In the genomic region with DNA sequence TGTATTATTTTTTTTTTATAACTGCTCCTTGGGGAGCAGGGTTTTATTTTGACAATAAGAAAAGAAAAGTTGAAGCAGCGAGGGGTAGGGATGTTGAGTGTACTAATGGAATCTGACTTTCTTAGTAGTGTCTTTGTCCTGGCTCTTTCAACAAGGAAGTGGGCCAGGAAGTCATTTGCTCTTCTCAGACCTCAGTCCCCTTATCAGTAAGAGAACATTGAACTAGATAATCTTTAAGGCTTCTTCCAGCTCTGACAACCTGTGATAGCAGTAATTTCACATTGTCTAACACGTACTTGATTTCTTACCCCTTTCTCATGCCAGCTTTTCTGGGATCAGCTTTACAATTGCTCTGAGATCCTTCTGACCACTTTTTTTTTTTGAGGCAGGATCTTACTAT, we compare ENCODE assay signal across 14 cellular contexts. TPM values are rescaled to one million over a fixed set of nuclear protein-coding genes. Genes with fewer than 3 reads are reported as not detected.
DNase-seq lines count a peak whose midpoint lies in the region; ATAC-seq and TF ChIP-seq lines count a peak whose summit lies in the region.
"Had no signal": no experiment of that assay in that cellular context is flagged by ENCODE, and none has a peak within 500 bp of the region (broad histone marks: within the 10 kb centered on the region; RNA-seq: fewer than 3 reads in every experiment).

No MANE protein-coding gene starts in this region.

- no peak for ATAC-seq in activated T-helper 17 cell treated with anti-CD3 and anti-CD28 coated beads, Interleukin-2, amount 50 U/mL, for 72 hours (replicated peaks)
- ATAC-seq in HG03457 (IDR thresholded peaks at IDR 0.05; ENCODE audit: unreplicated experiment) = no peak
- ATAC-seq in heart left ventricle = no peak

- H3K36me3 ChIP-seq in spleen (peaks cover 8 to 97% (median 59%) of the 10 kb centered on the region in 6 donors), heart left ventricle (peaks cover 0 to 91% (median 78%) of the 10 kb centered on the region in 9 donors)

- TF ChIP-seq CTCF in NB4 (IDR thresholded peaks at IDR 0.05; ENCODE audit: low read depth, low read length) = no peak
- TF ChIP-seq CTCF in spleen (IDR thresholded peaks at IDR 0.05 in 8 of 11, conservative IDR thresholded peaks at IDR 0.05 in 3 of 11) = no peak
- no peak for TF ChIP-seq CTCF in nephron progenitor cell (IDR thresholded peaks at IDR 0.05)
- TF ChIP-seq CTCF in heart left ventricle (IDR thresholded peaks at IDR 0.05) = no peak

- no peaks in the 10 kb centered on the region for H3K27me3 ChIP-seq in spleen (replicated peaks in 1 of 7)
- no peaks in the 10 kb centered on the region for H3K27me3 ChIP-seq in heart left ventricle
- H3K27me3 ChIP-seq: SJSA1 had no signal

- TF ChIP-seq POLR2A in NB4 (IDR thresholded peaks at IDR 0.05; ENCODE audit: extremely low read depth, insufficient read length) (no peak), spleen (IDR thresholded peaks at IDR 0.05) (no peak), heart left ventricle (IDR thresholded peaks at IDR 0.05) (no peak)

- no peaks in the 10 kb centered on the region for H3K27me3 Mint-ChIP-seq in activated T-helper 17 cell treated with anti-CD3 and anti-CD28 coated beads, Interleukin-2, amount 50 U/mL, for 72 hours
- H3K27me3 Mint-ChIP-seq in nephron progenitor cell (ENCODE audit: low read depth, poor library complexity) = no peaks in the 10 kb centered on the region
- H3K27me3 Mint-ChIP-seq: CD8-positive, alpha-beta memory T cell had no signal

- no peak overlapping the region for H3K4me3 ChIP-seq in Jurkat, Clone E6-1 (ENCODE audit: low read length)
- no peak overlapping the region for H3K4me3 ChIP-seq in NB4 (ENCODE audit: low read depth, low read length)
- no peak overlapping the region for H3K4me3 ChIP-seq in spleen
- no peak overlapping the region for H3K4me3 ChIP-seq in heart left ventricle
- H3K4me3 ChIP-seq: SJSA1 had no signal

- peaks cover 100% of the 10 kb centered on the region for H3K36me3 Mint-ChIP-seq in activated T-helper 17 cell treated with anti-CD3 and anti-CD28 coated beads, Interleukin-2, amount 50 U/mL, for 72 hours (ENCODE audit: low read depth)
- peaks cover 92% of the 10 kb centered on the region for H3K36me3 Mint-ChIP-seq in nephron progenitor cell (ENCODE audit: low read depth)

- no peaks in the 10 kb centered on the region for H3K4me1 Mint-ChIP-seq in activated T-helper 17 cell treated with anti-CD3 and anti-CD28 coated beads, Interleukin-2, amount 50 U/mL, for 72 hours
- peaks cover 19% of the 10 kb centered on the region for H3K4me1 Mint-ChIP-seq in nephron progenitor cell

- peaks cover 2 to 92% (median 34%) of the 10 kb centered on the region in 6 donors for H3K4me1 ChIP-seq in spleen
- H3K4me1 ChIP-seq in heart left ventricle = peaks cover 0 to 14% (median 0%) of the 10 kb centered on the region in 12 donors

- H3K27ac ChIP-seq in spleen (peak overlapping the region; percentile 23 to 82 (median 66)), heart left ventricle (no peak overlapping the region)
- H3K27ac ChIP-seq: KMS-11, RWPE1, SJSA1 had no signal

- H3K27ac Mint-ChIP-seq in activated T-helper 17 cell treated with anti-CD3 and anti-CD28 coated beads, Interleukin-2, amount 50 U/mL, for 72 hours = peak overlapping the region; percentile 16
- no peak overlapping the region for H3K27ac Mint-ChIP-seq in nephron progenitor cell

- peak; percentile 47 for DNase-seq in Jurkat, Clone E6-1 (ENCODE audit: low read depth, low spot score)
- DNase-seq in NB4 (ENCODE audit: low read depth) = peak; percentile 46
- no peak for DNase-seq in spleen
- no peak for DNase-seq in nephron progenitor cell
- DNase-seq in heart left ventricle = no peak
- DNase-seq: CD8-positive, alpha-beta memory T cell; NCI-H146; NCI-H2227 treated with DMSO at 0.1 percent for 48 hours; NCI-H524 treated with DMSO at 0.1 percent for 48 hours had no signal

- H3K9me3 ChIP-seq in spleen = no peaks in the 10 kb centered on the region
- H3K9me3 ChIP-seq in heart left ventricle = no peaks in the 10 kb centered on the region
- H3K9me3 ChIP-seq: SJSA1 had no signal

- H3K4me3 Mint-ChIP-seq in activated T-helper 17 cell treated with anti-CD3 and anti-CD28 coated beads, Interleukin-2, amount 50 U/mL, for 72 hours = no peak overlapping the region
- no peak overlapping the region for H3K4me3 Mint-ChIP-seq in nephron progenitor cell
- H3K4me3 Mint-ChIP-seq: CD8-positive, alpha-beta memory T cell had no signal

- 63 to 80% (median 73%) methylated on average over 2 of the region's 2 CpGs for WGBS in spleen, 5 donors
- WGBS in heart left ventricle, 4 donors = 78 to 86% (median 84%) methylated on average over 2 of the region's 2 CpGs

- no peaks in the 10 kb centered on the region for H3K9me3 Mint-ChIP-seq in activated T-helper 17 cell treated with anti-CD3 and anti-CD28 coated beads, Interleukin-2, amount 50 U/mL, for 72 hours
- no peaks in the 10 kb centered on the region for H3K9me3 Mint-ChIP-seq in nephron progenitor cell
- H3K9me3 Mint-ChIP-seq: CD8-positive, alpha-beta memory T cell had no signal

- intact Hi-C loops in spleen (cut with DNase I; ENCODE audit: low total_unique reads) = no loop called here
- intact Hi-C loops in heart left ventricle (cut with DNase I) = loop anchor here in 3 of 10 donors (10.0 kb wide), 3 partner anchors 96 to 586 kb away; a partner anchor contains a TSS

RNA-seq across cellular contexts. Expression of a gene that starts 8.3 kb away (rescaled TPM):
- polyA plus RNA-seq in Jurkat, Clone E6-1 (2012; ENCODE audit: insufficient read depth, insufficient read length) = 48.8 TPM
- 10 to 100 TPM; 52.9 to 54.3 TPM for total RNA-seq in activated T-helper 17 cell treated with anti-CD3 and anti-CD28 coated beads, Interleukin-2, amount 50 U/mL, for 72 hours
- total RNA-seq in spleen = 10 to 100 TPM; 30.9 to 63.1 (median 38.0) TPM
- 1 to 10 TPM; 4.5 to 9.1 (median 4.7) TPM for polyA plus RNA-seq in spleen
- 10 to 100 TPM; 17.1 to 27.0 (median 21.1) TPM for total RNA-seq in heart left ventricle
- polyA plus RNA-seq in heart left ventricle = 10 to 100 TPM in 1 of 2 donors, 1 to 10 TPM in 1; 4.0 to 15.4 TPM

RNA-seq across cellular contexts. Expression of a gene that starts 27.3 kb away (rescaled TPM):
- 28.2 TPM for polyA plus RNA-seq in Jurkat, Clone E6-1 (2012; ENCODE audit: insufficient read depth, insufficient read length)
- 10 to 100 TPM; 20.1 to 23.2 TPM for total RNA-seq in activated T-helper 17 cell treated with anti-CD3 and anti-CD28 coated beads, Interleukin-2, amount 50 U/mL, for 72 hours
- total RNA-seq in spleen (10 to 100 TPM; 13.2 to 23.7 (median 18.0) TPM), heart left ventricle (10 to 100 TPM in 1 of 9 donors, 1 to 10 TPM in 8; 5.7 to 10.1 (median 7.9) TPM)
- polyA plus RNA-seq in spleen (10 to 100 TPM; 17.2 to 22.0 (median 18.7) TPM), heart left ventricle (1 to 10 TPM; 5.4 to 8.4 TPM)

RNA-seq across cellular contexts. Expression of a gene that starts 27.4 kb away (rescaled TPM):
- not detected for polyA plus RNA-seq in Jurkat, Clone E6-1 (2012; ENCODE audit: insufficient read depth, insufficient read length)
- 1 to 10 TPM in 1 of 2 donors, under 1 TPM in 1; 0.76 to 1.7 TPM for total RNA-seq in activated T-helper 17 cell treated with anti-CD3 and anti-CD28 coated beads, Interleukin-2, amount 50 U/mL, for 72 hours
- total RNA-seq in spleen (1 to 10 TPM; 1.3 to 7.6 (median 3.2) TPM), heart left ventricle (1 to 10 TPM in 7 of 9 donors, under 1 TPM in 2; 0.75 to 2.5 (median 1.9) TPM)
- polyA plus RNA-seq in spleen (1 to 10 TPM; 2.2 to 3.3 (median 2.7) TPM), heart left ventricle (under 1 TPM; 0.82 to 0.88 TPM)

Comparison
In these comparisons a context has a peak if more than half of its experiments do, and no peak if none do; other contexts are left out.
1. DNase-seq: peak in Jurkat, Clone E6-1 (single experiment) and NB4 (single experiment); none in spleen (single experiment), nephron progenitor cell (single experiment) and heart left ventricle (0 of 5).
2. H3K27ac ChIP-seq: peak in spleen (8 of 8); none in heart left ventricle (0 of 12).